ENCODE assay signal across 17 cellular contexts in genomic region chr7:48402721-48403120, GRCh38.
DNase-seq lines count a peak whose midpoint lies in the region; FAIRE-seq and TF ChIP-seq lines count a peak whose summit lies in the region.
"Had no signal": no experiment of that assay in that cellular context is flagged by ENCODE, and none has a peak within 500 bp of the region (broad histone marks: within the 10 kb centered on the region; RNA-seq: fewer than 3 reads in every experiment).

No MANE protein-coding gene starts in this region.

- no peaks in the 10 kb centered on the region for H3K4me1 ChIP-seq in neutrophil (ENCODE audit: control insufficient read depth in 1 of 2, insufficient read depth in 1 of 2, low read depth in 1 of 2, low read length in 1 of 2)
- H3K4me1 ChIP-seq in SK-N-SH (ENCODE audit: control insufficient read depth in 1 of 2, insufficient read depth in 2 of 2, low read depth in 1 of 2, low read length in 1 of 2), result no peaks in the 10 kb centered on the region

- H3K9me3 ChIP-seq in neutrophil (no peaks in the 10 kb centered on the region), SK-N-SH (no peaks in the 10 kb centered on the region)

- H3K27me3 ChIP-seq in bronchial epithelial cell (ENCODE audit: control insufficient read depth, insufficient read depth, low read length) (no peaks in the 10 kb centered on the region), neutrophil (no peaks in the 10 kb centered on the region), SK-N-SH (ENCODE audit: insufficient read depth) (peaks cover 3% of the 10 kb centered on the region)

- TF ChIP-seq RAD21 in SK-N-SH (IDR thresholded peaks at IDR 0.05; ENCODE audit: low read length), result no peak

- peak overlapping the region; percentile 52 for H3K27ac ChIP-seq in neutrophil
- no peak overlapping the region for H3K27ac ChIP-seq in SK-N-SH (ENCODE audit: low read depth in 2 of 2, low read length in 1 of 2)

- no peaks in the 10 kb centered on the region for H3F3A ChIP-seq in SK-N-SH (replicated peaks; ENCODE audit: insufficient read depth)

- TF ChIP-seq CTCF in bronchial epithelial cell (IDR thresholded peaks at IDR 0.05; ENCODE audit: insufficient read depth, low read length, severe bottlenecking) (no peak), neutrophil (IDR thresholded peaks at IDR 0.05) (no peak), SK-N-SH (IDR thresholded peaks at IDR 0.05) (no peak)

- H3K4me2 ChIP-seq in SK-N-SH, result no peak overlapping the region
- H3K4me2 ChIP-seq: GM23338 had no signal

- H3K79me2 ChIP-seq in SK-N-SH (ENCODE audit: insufficient read depth), result no peaks in the 10 kb centered on the region

- no peak for TF ChIP-seq EP300 in SK-N-SH (IDR thresholded peaks at IDR 0.05; ENCODE audit: borderline replicate concordance in 1 of 2, low read depth in 1 of 2, low read length in 1 of 2)

- CTCF ChIA-PET in SK-N-SH (lab: Yijun Ruan, JAX), result interaction anchor here (1.4 kb wide), 1 partner anchor 32 kb away, joined by 3 read pairs; no protein-coding TSS in a partner anchor

- H4K20me1 ChIP-seq in SK-N-SH (ENCODE audit: insufficient read depth), result no peaks in the 10 kb centered on the region

- H3K36me3 ChIP-seq in bronchial epithelial cell (ENCODE audit: control insufficient read depth, insufficient read depth, low read length) (no peaks in the 10 kb centered on the region), neutrophil (peaks cover 38% of the 10 kb centered on the region), SK-N-SH (replicated peaks in 1 of 2; ENCODE audit: control insufficient read depth in 1 of 2, insufficient read depth in 2 of 2, low read length in 1 of 2) (no peaks in the 10 kb centered on the region)

- DNase-seq in DMS53 treated with DMSO at 0.1 percent for 48 hours (lab: John Stamatoyannopoulos, UW; ENCODE audit: unreplicated experiment), result peak; percentile 40
- DNase-seq in bronchial epithelial cell (ENCODE audit: low read depth), result no peak
- no peak for DNase-seq in OCI-M2 (lab: John Stamatoyannopoulos, UW; ENCODE audit: unreplicated experiment)
- DNase-seq in SK-N-SH, result no peak
- no peak for DNase-seq in NCI-H510A treated with DMSO at 0.1 percent for 48 hours (lab: John Stamatoyannopoulos, UW)
- DNase-seq: C1 segment of cervical spinal cord; Calu3; CD4-positive, alpha-beta memory T cell; COR-L47; DMS79; EL; GDM1; H9 had no signal

- H2AFZ ChIP-seq in SK-N-SH (ENCODE audit: low read depth), result no peak overlapping the region
- H2AFZ ChIP-seq: GM23338 had no signal

- no peak overlapping the region for H3K4me3 ChIP-seq in bronchial epithelial cell (ENCODE audit: low read depth, low read length)
- H3K4me3 ChIP-seq in neutrophil (ENCODE audit: low read depth in 1 of 2, low read length in 1 of 2), result no peak overlapping the region
- no peak overlapping the region for H3K4me3 ChIP-seq in SK-N-SH (ENCODE audit: low read depth in 2 of 2, low read length in 1 of 2)
- H3K4me3 ChIP-seq: GM12878, GM23338 had no signal

- H3K9me2 ChIP-seq in SK-N-SH, result no peaks in the 10 kb centered on the region

- H3K9ac ChIP-seq in SK-N-SH, result no peak overlapping the region

- 0% methylated on average over 1 of the region's 1 CpG for WGBS in SK-N-SH (ENCODE audit: low lambda C conversion rate)

- FAIRE-seq in bronchial epithelial cell (lab: Jason Lieb, UNC), result peak; percentile 93
- FAIRE-seq: GM12878, GM19239 had no signal

- POLR2A ChIA-PET in SK-N-SH (lab: Yijun Ruan, JAX), result no interaction called here

TF ChIP-seq in SK-N-SH, 30 proteins besides CTCF, POLR2A, EP300 and RAD21:
- TF ChIP-seq GABPA (IDR thresholded peaks at IDR 0.05; ENCODE audit: low read depth), result no peak
- TF ChIP-seq, protein P1, sequence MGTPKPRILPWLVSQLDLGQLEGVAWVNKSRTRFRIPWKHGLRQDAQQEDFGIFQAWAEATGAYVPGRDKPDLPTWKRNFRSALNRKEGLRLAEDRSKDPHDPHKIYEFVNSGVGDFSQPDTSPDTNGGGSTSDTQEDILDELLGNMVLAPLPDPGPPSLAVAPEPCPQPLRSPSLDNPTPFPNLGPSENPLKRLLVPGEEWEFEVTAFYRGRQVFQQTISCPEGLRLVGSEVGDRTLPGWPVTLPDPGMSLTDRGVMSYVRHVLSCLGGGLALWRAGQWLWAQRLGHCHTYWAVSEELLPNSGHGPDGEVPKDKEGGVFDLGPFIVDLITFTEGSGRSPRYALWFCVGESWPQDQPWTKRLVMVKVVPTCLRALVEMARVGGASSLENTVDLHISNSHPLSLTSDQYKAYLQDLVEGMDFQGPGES (IDR thresholded peaks at IDR 0.05; ENCODE audit: low read depth, low read length), result no peak
- no peak for TF ChIP-seq RFX5 (IDR thresholded peaks at IDR 0.05; ENCODE audit: low read length)
- no peak for TF ChIP-seq USF1 (IDR thresholded peaks at IDR 0.05; ENCODE audit: borderline replicate concordance, low read depth)
- TF ChIP-seq, protein P2, sequence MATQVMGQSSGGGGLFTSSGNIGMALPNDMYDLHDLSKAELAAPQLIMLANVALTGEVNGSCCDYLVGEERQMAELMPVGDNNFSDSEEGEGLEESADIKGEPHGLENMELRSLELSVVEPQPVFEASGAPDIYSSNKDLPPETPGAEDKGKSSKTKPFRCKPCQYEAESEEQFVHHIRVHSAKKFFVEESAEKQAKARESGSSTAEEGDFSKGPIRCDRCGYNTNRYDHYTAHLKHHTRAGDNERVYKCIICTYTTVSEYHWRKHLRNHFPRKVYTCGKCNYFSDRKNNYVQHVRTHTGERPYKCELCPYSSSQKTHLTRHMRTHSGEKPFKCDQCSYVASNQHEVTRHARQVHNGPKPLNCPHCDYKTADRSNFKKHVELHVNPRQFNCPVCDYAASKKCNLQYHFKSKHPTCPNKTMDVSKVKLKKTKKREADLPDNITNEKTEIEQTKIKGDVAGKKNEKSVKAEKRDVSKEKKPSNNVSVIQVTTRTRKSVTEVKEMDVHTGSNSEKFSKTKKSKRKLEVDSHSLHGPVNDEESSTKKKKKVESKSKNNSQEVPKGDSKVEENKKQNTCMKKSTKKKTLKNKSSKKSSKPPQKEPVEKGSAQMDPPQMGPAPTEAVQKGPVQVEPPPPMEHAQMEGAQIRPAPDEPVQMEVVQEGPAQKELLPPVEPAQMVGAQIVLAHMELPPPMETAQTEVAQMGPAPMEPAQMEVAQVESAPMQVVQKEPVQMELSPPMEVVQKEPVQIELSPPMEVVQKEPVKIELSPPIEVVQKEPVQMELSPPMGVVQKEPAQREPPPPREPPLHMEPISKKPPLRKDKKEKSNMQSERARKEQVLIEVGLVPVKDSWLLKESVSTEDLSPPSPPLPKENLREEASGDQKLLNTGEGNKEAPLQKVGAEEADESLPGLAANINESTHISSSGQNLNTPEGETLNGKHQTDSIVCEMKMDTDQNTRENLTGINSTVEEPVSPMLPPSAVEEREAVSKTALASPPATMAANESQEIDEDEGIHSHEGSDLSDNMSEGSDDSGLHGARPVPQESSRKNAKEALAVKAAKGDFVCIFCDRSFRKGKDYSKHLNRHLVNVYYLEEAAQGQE (IDR thresholded peaks at IDR 0.05; ENCODE audit: low read depth, low read length), result no peak
- TF ChIP-seq YY1 (IDR thresholded peaks at IDR 0.05; ENCODE audit: low read depth), result no peak
- no peak for TF ChIP-seq ELF1 (IDR thresholded peaks at IDR 0.05)
- TF ChIP-seq MXI1 (IDR thresholded peaks at IDR 0.05; ENCODE audit: low read depth, low read length), result no peak
- TF ChIP-seq TAF1 (IDR thresholded peaks at IDR 0.05; ENCODE audit: borderline replicate concordance, low read depth, low read length), result no peak
- TF ChIP-seq RXRA (IDR thresholded peaks at IDR 0.05; ENCODE audit: borderline replicate concordance, low read depth), result no peak
- TF ChIP-seq, protein P3, sequence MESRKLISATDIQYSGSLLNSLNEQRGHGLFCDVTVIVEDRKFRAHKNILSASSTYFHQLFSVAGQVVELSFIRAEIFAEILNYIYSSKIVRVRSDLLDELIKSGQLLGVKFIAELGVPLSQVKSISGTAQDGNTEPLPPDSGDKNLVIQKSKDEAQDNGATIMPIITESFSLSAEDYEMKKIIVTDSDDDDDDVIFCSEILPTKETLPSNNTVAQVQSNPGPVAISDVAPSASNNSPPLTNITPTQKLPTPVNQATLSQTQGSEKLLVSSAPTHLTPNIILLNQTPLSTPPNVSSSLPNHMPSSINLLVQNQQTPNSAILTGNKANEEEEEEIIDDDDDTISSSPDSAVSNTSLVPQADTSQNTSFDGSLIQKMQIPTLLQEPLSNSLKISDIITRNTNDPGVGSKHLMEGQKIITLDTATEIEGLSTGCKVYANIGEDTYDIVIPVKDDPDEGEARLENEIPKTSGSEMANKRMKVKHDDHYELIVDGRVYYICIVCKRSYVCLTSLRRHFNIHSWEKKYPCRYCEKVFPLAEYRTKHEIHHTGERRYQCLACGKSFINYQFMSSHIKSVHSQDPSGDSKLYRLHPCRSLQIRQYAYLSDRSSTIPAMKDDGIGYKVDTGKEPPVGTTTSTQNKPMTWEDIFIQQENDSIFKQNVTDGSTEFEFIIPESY (IDR thresholded peaks at IDR 0.05; ENCODE audit: borderline replicate concordance, low read depth), result no peak
- TF ChIP-seq FOSL2 (IDR thresholded peaks at IDR 0.05; ENCODE audit: borderline replicate concordance, low read depth), result no peak
- TF ChIP-seq USF2 (IDR thresholded peaks at IDR 0.05; ENCODE audit: borderline replicate concordance, low read depth, low read length), result no peak
